In the genomic region with DNA sequence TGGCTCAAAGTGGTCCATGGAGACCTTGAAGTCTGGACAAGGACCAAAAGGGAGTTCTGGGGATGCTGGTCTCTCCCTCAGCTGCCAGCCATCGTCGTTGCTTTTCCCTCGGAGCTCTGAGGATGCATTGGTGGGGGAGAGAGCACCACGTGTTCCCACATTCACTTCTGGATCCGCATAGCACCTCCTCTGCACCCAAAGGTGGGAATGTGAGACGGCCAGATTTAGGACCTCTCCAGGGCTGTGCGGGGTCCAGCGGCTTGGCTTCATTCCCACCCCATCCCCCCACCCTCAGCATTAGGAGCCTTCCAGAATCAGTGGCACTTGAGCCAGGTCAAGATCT, we compare ENCODE assay signal across 11 cellular contexts.
DNase-seq lines count a peak whose midpoint lies in the region; ATAC-seq and TF ChIP-seq lines count a peak whose summit lies in the region.
"Had no signal": no experiment of that assay in that cellular context is flagged by ENCODE, and none has a peak within 500 bp of the region (broad histone marks: within the 10 kb centered on the region; RNA-seq: fewer than 3 reads in every experiment).

No MANE protein-coding gene starts in this region.

- H3K27me3 Mint-ChIP-seq in stimulated activated naive B cell treated with anti-CD40 and anti-IgM and Interleukin-4, amounts not matched to agents 10 μg/mL and 1 μg/mL and 100 μg/mL, for 72 hours, result peaks cover 25 to 54% of the 10 kb centered on the region in 2 donors

- no peaks in the 10 kb centered on the region for H3K36me3 Mint-ChIP-seq in stimulated activated naive B cell treated with anti-CD40 and anti-IgM and Interleukin-4, amounts not matched to agents 10 μg/mL and 1 μg/mL and 100 μg/mL, for 72 hours

- in situ Hi-C loops in HAP-1 (cut with MboI; ENCODE audit: low sequenced_read_pairs), result no loop called here

- peak overlapping the region; percentile 56; the same call in 1 of the 2 replicates for H3K4me3 ChIP-seq in HAP-1
- peak overlapping the region; percentile 83 for H3K4me3 ChIP-seq in adipocyte (ENCODE audit: low read length)

- no peaks in the 10 kb centered on the region for H3K9me3 Mint-ChIP-seq in stimulated activated naive B cell treated with anti-CD40 and anti-IgM and Interleukin-4, amounts not matched to agents 10 μg/mL and 1 μg/mL and 100 μg/mL, for 72 hours

- peak overlapping the region; percentile 79 to 80 for H3K4me3 Mint-ChIP-seq in stimulated activated naive B cell treated with anti-CD40 and anti-IgM and Interleukin-4, amounts not matched to agents 10 μg/mL and 1 μg/mL and 100 μg/mL, for 72 hours

- no peak for ATAC-seq in stimulated activated naive B cell treated with anti-CD40 and anti-IgM and Interleukin-4, amounts not matched to agents 10 μg/mL and 1 μg/mL and 100 μg/mL, for 72 hours (replicated peaks)
- ATAC-seq in GM18868 (IDR thresholded peaks at IDR 0.05; ENCODE audit: unreplicated experiment), result no peak
- ATAC-seq: left colon had no signal

- no peak for TF ChIP-seq CTCF in GM20000 (IDR thresholded peaks at IDR 0.05; ENCODE audit: extremely low read depth, missing control alignments)

- no peak overlapping the region for H3K27ac Mint-ChIP-seq in stimulated activated naive B cell treated with anti-CD40 and anti-IgM and Interleukin-4, amounts not matched to agents 10 μg/mL and 1 μg/mL and 100 μg/mL, for 72 hours

- H3K36me3 ChIP-seq in HAP-1 (replicated peaks) (no peaks in the 10 kb centered on the region), adipocyte (ENCODE audit: control insufficient read depth, insufficient read depth, low read length, severe bottlenecking) (no peaks in the 10 kb centered on the region)
- H3K36me3 ChIP-seq: SJSA1 had no signal

- DNase-seq in HAP-1 (ENCODE audit: low spot score in 2 of 2) (no peak), adipocyte (ENCODE audit: low read depth) (no peak), inferior parietal cortex (ENCODE audit: extremely low spot score) (peak; percentile 39), GM20000 (ENCODE audit: low spot score) (no peak), NCI-H1048 (lab: John Stamatoyannopoulos, UW) (no peak)
- DNase-seq in stimulated activated naive B cell treated with anti-CD40 and anti-IgM and Interleukin-4, amounts not matched to agents 10 μg/mL and 1 μg/mL and 100 μg/mL, for 72 hours, result no peak
- DNase-seq: activated CD4-positive, alpha-beta T cell treated with anti-CD3 and anti-CD28 coated beads, Interleukin-2, amount 50 U/mL, for 48 hours; erythroblast; left colon had no signal

- no peaks in the 10 kb centered on the region for H3K27me3 ChIP-seq in HAP-1 (ENCODE audit: low read depth)
- no peaks in the 10 kb centered on the region for H3K27me3 ChIP-seq in adipocyte (replicated peaks; ENCODE audit: control insufficient read depth, insufficient read depth, low read length)

- no peak overlapping the region for H3K9ac ChIP-seq in adipocyte (ENCODE audit: low read length)

- H3K4me1 Mint-ChIP-seq in stimulated activated naive B cell treated with anti-CD40 and anti-IgM and Interleukin-4, amounts not matched to agents 10 μg/mL and 1 μg/mL and 100 μg/mL, for 72 hours, result peaks cover 4 to 14% of the 10 kb centered on the region in 2 donors

- H3K9me3 ChIP-seq in HAP-1 (no peaks in the 10 kb centered on the region), adipocyte (ENCODE audit: control insufficient read depth, low read length) (no peaks in the 10 kb centered on the region)
- H3K9me3 ChIP-seq: SJSA1 had no signal

- H3K4me1 ChIP-seq in HAP-1 (peaks cover 11% of the 10 kb centered on the region; the same call in 1 of the 2 replicates), adipocyte (ENCODE audit: control insufficient read depth, insufficient read depth, low read length) (peaks cover 28% of the 10 kb centered on the region)
